In the genomic region with DNA sequence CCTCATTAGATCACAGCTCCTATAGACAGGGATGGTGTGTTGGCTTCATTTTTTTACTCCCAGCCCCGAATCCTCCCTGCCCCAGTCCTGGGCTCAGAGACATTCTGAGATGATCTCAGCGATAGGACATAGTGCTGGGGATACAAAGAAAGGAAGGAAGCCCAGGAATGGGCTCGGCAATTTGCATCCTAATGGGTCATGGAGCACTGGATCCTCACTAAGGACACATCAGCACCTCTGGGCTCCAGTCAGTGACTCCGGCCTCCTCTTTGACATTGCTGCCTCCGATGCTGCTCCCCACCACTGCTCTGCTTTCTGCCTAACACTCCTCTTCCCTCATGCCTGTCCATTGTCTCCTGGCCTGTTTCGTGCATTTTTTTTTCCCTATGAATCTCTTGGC, we compare ENCODE assay signal across 25 cellular contexts.
"Had no signal": no experiment of that assay in that cellular context is flagged by ENCODE, and none has a peak within 500 bp of the region (broad histone marks: within the 10 kb centered on the region; RNA-seq: fewer than 3 reads in every experiment).

No MANE protein-coding gene starts in this region.

- H3K36me3 ChIP-seq: ascending aorta, MG63 had no signal

- H3K4me1 ChIP-seq: ascending aorta had no signal

- H3K9me3 Mint-ChIP-seq: activated CD4-positive, alpha-beta T cell treated with anti-CD3 and anti-CD28 coated beads, Interleukin-2, amount 10 ng/mL, durations not matched to agents 24 days and 14 days; activated naive CD4-positive, alpha-beta T cell treated with anti-CD3 and anti-CD28 coated beads, Interleukin-2, amount 50 U/mL, for 72 hours; activated naive CD8-positive, alpha-beta T cell treated with anti-CD3 and anti-CD28 coated beads, Interleukin-2, amount 50 U/mL, for 24 hours; activated T-cell treated with anti-CD3 and anti-CD28 coated beads, Interleukin-2, amount 50 U/mL, for 24 hours; activated T-helper 1 cell treated with anti-CD3 and anti-CD28 coated beads, Interleukin-12 subunit alpha, Interleukin-12 subunit beta, Interleukin-2, Interleukin-4 antibody, amounts not matched to agents 30 ng/mL and 10 ng/mL and 1 ng/mL, durations not matched to agents 14 hours and 24 hours and 36 hours; T-helper 1 cell treated with Interleukin-12 subunit alpha and Interleukin-12 subunit beta and Interleukin-4 antibody, amounts not matched to agents 30 μg/mL and 1 μg/mL, for 36 hours had no signal

- DNase-seq: activated CD4-positive, alpha-beta T cell treated with anti-CD3 and anti-CD28 coated beads for 1 hour; activated CD4-positive, alpha-beta T cell treated with anti-CD3 and anti-CD28 coated beads, Interleukin-2, amount 10 ng/mL, durations not matched to agents 24 days and 14 days; activated CD4-positive, alpha-beta T cell treated with anti-CD3 and anti-CD28 coated beads, Interleukin-2, amount 50 U/mL, for 48 hours; activated CD8-positive, alpha-beta memory T cell treated with anti-CD3 and anti-CD28 coated beads, Interleukin-2, amount 10 ng/mL, durations not matched to agents 7 days and 5 days; activated effector memory CD4-positive, alpha-beta T cell treated with anti-CD3 and anti-CD28 coated beads, Interleukin-2, amount 50 U/mL, for 16 hours; activated naive CD4-positive, alpha-beta T cell treated with Interleukin-2 at 50 U/mL for 16 hours; activated naive CD8-positive, alpha-beta T cell treated with anti-CD3 and anti-CD28 coated beads, Interleukin-2, amount 50 U/mL, for 24 hours; activated T-cell treated with anti-CD3 and anti-CD28 coated beads, Interleukin-2, amount 50 U/mL, for 24 hours; amniotic stem cell; body of pancreas; central memory CD4-positive, alpha-beta T cell; MG63; NCI-H1105; NCI-H1436; NCI-H187; NCI-H2081; NCI-H510A treated with DMSO at 0.1 percent for 48 hours; NCI-H69; NK-92 treated with Interleukin-12 subunit alpha and Interleukin-12 subunit beta, amount 100 ng/mL, for 24 hours; PC-3; SHP77 treated with DMSO at 0.1 percent for 48 hours had no signal

- H3K36me3 Mint-ChIP-seq: activated CD8-positive, alpha-beta memory T cell treated with anti-CD3 and anti-CD28 coated beads, Interleukin-2, amount 10 ng/mL, durations not matched to agents 7 days and 5 days; activated naive CD4-positive, alpha-beta T cell treated with anti-CD3 and anti-CD28 coated beads, Interleukin-2, amount 50 U/mL, for 72 hours had no signal

- H3K4me3 ChIP-seq: ascending aorta, body of pancreas, MG63 had no signal

- ATAC-seq: activated CD8-positive, alpha-beta memory T cell treated with anti-CD3 and anti-CD28 coated beads, Interleukin-2, amount 10 ng/mL, durations not matched to agents 7 days and 5 days; activated naive CD4-positive, alpha-beta T cell treated with anti-CD3 and anti-CD28 coated beads, Interleukin-2, amount 50 U/mL, for 72 hours; activated naive CD8-positive, alpha-beta T cell treated with anti-CD3 and anti-CD28 coated beads, Interleukin-2, amount 50 U/mL, for 24 hours; body of pancreas; PC-3 had no signal

- H3K4me3 Mint-ChIP-seq: activated CD4-positive, alpha-beta T cell treated with anti-CD3 and anti-CD28 coated beads, Interleukin-2, amount 10 ng/mL, durations not matched to agents 24 days and 14 days; activated CD8-positive, alpha-beta memory T cell treated with anti-CD3 and anti-CD28 coated beads, Interleukin-2, amount 10 ng/mL, durations not matched to agents 7 days and 5 days; activated naive CD8-positive, alpha-beta T cell treated with anti-CD3 and anti-CD28 coated beads, Interleukin-2, amount 50 U/mL, for 24 hours; activated T-cell treated with anti-CD3 and anti-CD28 coated beads, Interleukin-2, amount 50 U/mL, for 24 hours; activated T-helper 1 cell treated with anti-CD3 and anti-CD28 coated beads, Interleukin-12 subunit alpha, Interleukin-12 subunit beta, Interleukin-2, Interleukin-4 antibody, amounts not matched to agents 30 ng/mL and 10 ng/mL and 1 ng/mL, durations not matched to agents 14 hours and 24 hours and 36 hours; T-helper 1 cell treated with Interleukin-12 subunit alpha and Interleukin-12 subunit beta and Interleukin-4 antibody, amounts not matched to agents 30 μg/mL and 1 μg/mL, for 36 hours had no signal

- H3K27ac ChIP-seq: ascending aorta, body of pancreas had no signal

- H3K9me3 ChIP-seq: ascending aorta, body of pancreas, MG63 had no signal

- H3K27me3 Mint-ChIP-seq: activated CD8-positive, alpha-beta memory T cell treated with anti-CD3 and anti-CD28 coated beads, Interleukin-2, amount 10 ng/mL, durations not matched to agents 7 days and 5 days; activated naive CD8-positive, alpha-beta T cell treated with anti-CD3 and anti-CD28 coated beads, Interleukin-2, amount 50 U/mL, for 24 hours had no signal

- H3K27ac Mint-ChIP-seq: activated CD4-positive, alpha-beta T cell treated with anti-CD3 and anti-CD28 coated beads, Interleukin-2, amount 10 ng/mL, durations not matched to agents 24 days and 14 days; activated CD8-positive, alpha-beta memory T cell treated with anti-CD3 and anti-CD28 coated beads, Interleukin-2, amount 10 ng/mL, durations not matched to agents 7 days and 5 days; activated naive CD4-positive, alpha-beta T cell treated with anti-CD3 and anti-CD28 coated beads, Interleukin-2, amount 50 U/mL, for 72 hours; activated naive CD8-positive, alpha-beta T cell treated with anti-CD3 and anti-CD28 coated beads, Interleukin-2, amount 50 U/mL, for 24 hours; activated T-cell treated with anti-CD3 and anti-CD28 coated beads, Interleukin-2, amount 50 U/mL, for 24 hours; activated T-helper 1 cell treated with anti-CD3 and anti-CD28 coated beads, Interleukin-12 subunit alpha, Interleukin-12 subunit beta, Interleukin-2, Interleukin-4 antibody, amounts not matched to agents 30 ng/mL and 10 ng/mL and 1 ng/mL, durations not matched to agents 14 hours and 24 hours and 36 hours; T-helper 1 cell treated with Interleukin-12 subunit alpha and Interleukin-12 subunit beta and Interleukin-4 antibody, amounts not matched to agents 30 μg/mL and 1 μg/mL, for 36 hours had no signal

- H3K27me3 ChIP-seq: ascending aorta, body of pancreas, MG63 had no signal

- H3K4me1 Mint-ChIP-seq: activated CD4-positive, alpha-beta T cell treated with anti-CD3 and anti-CD28 coated beads, Interleukin-2, amount 10 ng/mL, durations not matched to agents 24 days and 14 days; activated CD8-positive, alpha-beta memory T cell treated with anti-CD3 and anti-CD28 coated beads, Interleukin-2, amount 10 ng/mL, durations not matched to agents 7 days and 5 days; activated naive CD8-positive, alpha-beta T cell treated with anti-CD3 and anti-CD28 coated beads, Interleukin-2, amount 50 U/mL, for 24 hours had no signal
